ENCODE assay signal across 1 cellular context in genomic region chr3:197512691-197513571, GRCh38.
TF ChIP-seq lines count a peak whose summit lies in the region.

No MANE protein-coding gene starts in this region.

TF ChIP-seq in HepG2, 621 proteins besides CTCF, POLR2A, EP300 and RAD21 (continued from another document):
- peak; percentile 53; the same call in 1 of the 2 replicates for TF ChIP-seq PAXIP1 (CRISPR knock-in tag; conservative IDR thresholded peaks at IDR 0.05)
- 0 out of 2 replicates have a peak, but pooled peaks have one; percentile 13 for TF ChIP-seq ZNF331 (CRISPR knock-in tag; IDR thresholded peaks at IDR 0.05)
- TF ChIP-seq, protein P1, sequence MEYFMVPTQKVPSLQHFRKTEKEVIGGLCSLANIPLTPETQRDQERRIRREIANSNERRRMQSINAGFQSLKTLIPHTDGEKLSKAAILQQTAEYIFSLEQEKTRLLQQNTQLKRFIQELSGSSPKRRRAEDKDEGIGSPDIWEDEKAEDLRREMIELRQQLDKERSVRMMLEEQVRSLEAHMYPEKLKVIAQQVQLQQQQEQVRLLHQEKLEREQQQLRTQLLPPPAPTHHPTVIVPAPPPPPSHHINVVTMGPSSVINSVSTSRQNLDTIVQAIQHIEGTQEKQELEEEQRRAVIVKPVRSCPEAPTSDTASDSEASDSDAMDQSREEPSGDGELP (IDR thresholded peaks at IDR 0.05; ENCODE audit: borderline replicate concordance, low read depth) = peak; percentile 12; the same call in 1 of the 2 replicates
- TF ChIP-seq UBTF (CRISPR knock-in tag; IDR thresholded peaks at IDR 0.05) = peak; percentile 21; the same call in 1 of the 2 replicates
- peak; percentile 48; the same call in 1 of the 2 replicates for TF ChIP-seq SAP130 (CRISPR knock-in tag; IDR thresholded peaks at IDR 0.05; ENCODE audit: low read depth)
- no peak for TF ChIP-seq ZNF513 (CRISPR knock-in tag; conservative IDR thresholded peaks at IDR 0.05)
- no peak for TF ChIP-seq SIN3A (IDR thresholded peaks at IDR 0.05; ENCODE audit: borderline replicate concordance, low read depth, low read length)
- TF ChIP-seq AKNA (CRISPR knock-in tag; IDR thresholded peaks at IDR 0.05; ENCODE audit: borderline replicate concordance) = no peak
- no peak for TF ChIP-seq ZNF549 (CRISPR knock-in tag; IDR thresholded peaks at IDR 0.05)
- TF ChIP-seq NCOR1 (IDR thresholded peaks at IDR 0.05; ENCODE audit: borderline replicate concordance, low read length) = 0 out of 2 replicates have a peak, but pooled peaks have one; percentile 24
- TF ChIP-seq LCORL (IDR thresholded peaks at IDR 0.05) = no peak
- 0 out of 2 replicates have a peak, but pooled peaks have one; percentile 48 for TF ChIP-seq LCORL (CRISPR knock-in tag; IDR thresholded peaks at IDR 0.05)
- TF ChIP-seq, protein P2, sequence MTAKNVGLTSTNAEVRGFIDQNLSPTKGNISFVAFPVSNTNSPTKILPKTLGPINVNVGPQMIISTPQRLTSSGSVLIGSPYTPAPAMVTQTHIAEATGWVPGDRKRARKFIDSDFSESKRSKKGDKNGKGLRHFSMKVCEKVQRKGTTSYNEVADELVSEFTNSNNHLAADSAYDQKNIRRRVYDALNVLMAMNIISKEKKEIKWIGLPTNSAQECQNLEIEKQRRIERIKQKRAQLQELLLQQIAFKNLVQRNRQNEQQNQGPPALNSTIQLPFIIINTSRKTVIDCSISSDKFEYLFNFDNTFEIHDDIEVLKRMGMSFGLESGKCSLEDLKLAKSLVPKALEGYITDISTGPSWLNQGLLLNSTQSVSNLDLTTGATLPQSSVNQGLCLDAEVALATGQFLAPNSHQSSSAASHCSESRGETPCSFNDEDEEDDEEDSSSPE (CRISPR knock-in tag; IDR thresholded peaks at IDR 0.05) = peak; percentile 8; the same call in 1 of the 2 replicates
- 0 out of 2 replicates have a peak, but pooled peaks have one; percentile 18 for TF ChIP-seq MAX (IDR thresholded peaks at IDR 0.05)
